Comparison of ENCODE assay signal across 14 cellular contexts in the genomic region with DNA sequence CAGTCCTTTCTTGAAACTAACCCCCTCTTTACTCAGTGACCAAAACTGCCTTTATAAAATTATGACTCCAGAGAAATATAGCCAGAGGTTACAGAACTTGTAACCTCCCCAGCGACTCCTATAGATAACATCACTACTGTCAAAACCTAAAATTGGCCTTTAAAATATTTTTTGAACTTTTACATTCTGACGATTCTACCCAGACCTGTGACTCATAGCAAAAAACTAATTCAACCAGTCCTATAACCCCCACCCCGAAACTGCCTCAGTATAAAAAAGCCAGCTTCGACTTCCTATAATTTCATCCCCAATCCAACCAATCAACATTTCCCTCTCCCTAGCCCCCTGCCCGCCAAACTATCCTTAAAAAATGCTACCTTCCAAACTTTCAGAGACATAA. TPM values are rescaled to one million over a fixed set of nuclear protein-coding genes. Genes with fewer than 3 reads are reported as not detected.
DNase-seq lines count a peak whose midpoint lies in the region; ATAC-seq and TF ChIP-seq lines count a peak whose summit lies in the region.
"Had no signal": no experiment of that assay in that cellular context is flagged by ENCODE, and none has a peak within 500 bp of the region (broad histone marks: within the 10 kb centered on the region; RNA-seq: fewer than 3 reads in every experiment).

No MANE protein-coding gene starts in this region.

- intact Hi-C loops in left colon (cut with DNase I, micrococcal nuclease), result no loop called here

- H3K36me3 Mint-ChIP-seq in HFFc6 (ENCODE audit: low read depth) (peaks cover 10% of the 10 kb centered on the region; the same call in 1 of the 2 replicates), osteocyte (ENCODE audit: unreplicated experiment) (peaks cover 5% of the 10 kb centered on the region), T-cell (no peaks in the 10 kb centered on the region)

- H3K27ac Mint-ChIP-seq in HFFc6 (peak overlapping the region; percentile 10; the same call in 1 of the 2 replicates), osteocyte (ENCODE audit: unreplicated experiment) (peak overlapping the region; percentile 17), T-cell (no peak overlapping the region)

- H3K27me3 Mint-ChIP-seq in HFFc6 (ENCODE audit: insufficient read depth) (no peaks in the 10 kb centered on the region), osteocyte (ENCODE audit: unreplicated experiment) (no peaks in the 10 kb centered on the region), T-cell (peaks cover 42 to 54% of the 10 kb centered on the region in 2 donors)

- peak overlapping the region; percentile 2 to 80 for H3K27ac ChIP-seq in thoracic aorta
- H3K27ac ChIP-seq: A549 had no signal

- H3K27me3 ChIP-seq in thoracic aorta (replicated peaks; ENCODE audit: insufficient read depth), result no peaks in the 10 kb centered on the region

- H3K4me1 Mint-ChIP-seq in HFFc6 (ENCODE audit: low read depth), result peaks cover 41% of the 10 kb centered on the region
- H3K4me1 Mint-ChIP-seq in osteocyte (ENCODE audit: unreplicated experiment), result peaks cover 36% of the 10 kb centered on the region
- no peaks in the 10 kb centered on the region for H3K4me1 Mint-ChIP-seq in T-cell

- no peaks in the 10 kb centered on the region for H3K9me3 Mint-ChIP-seq in HFFc6
- H3K9me3 Mint-ChIP-seq in osteocyte (ENCODE audit: unreplicated experiment), result no peaks in the 10 kb centered on the region
- peaks cover 0 to 4% (median 2%) of the 10 kb centered on the region in 3 donors for H3K9me3 Mint-ChIP-seq in T-cell

- H3K9me3 ChIP-seq in thoracic aorta, result no peaks in the 10 kb centered on the region
- H3K9me3 ChIP-seq: A549 had no signal

- TF ChIP-seq CTCF in HFFc6 (IDR thresholded peaks at IDR 0.05) (no peak), osteocyte (IDR thresholded peaks at IDR 0.05) (no peak), thoracic aorta (IDR thresholded peaks at IDR 0.05) (no peak)

- ATAC-seq in SK-N-SH treated with all-trans-retinoic acid at 6 μM for 48 hours (peak; percentile 34), thoracic aorta (ENCODE audit: insufficient number of reproducible peaks, low FRiP score, low read depth) (no peak), T-cell (replicated peaks in 1 of 4) (no peak), left colon (no peak), GM19452 (IDR thresholded peaks at IDR 0.05; ENCODE audit: unreplicated experiment) (no peak)

- H3K36me3 ChIP-seq in thoracic aorta, result peaks cover 6% of the 10 kb centered on the region

- peaks cover 20 to 96% of the 10 kb centered on the region in 2 donors for H3K4me1 ChIP-seq in thoracic aorta (ENCODE audit: control insufficient read depth in 1 of 2, low read depth in 2 of 2)

- DNase-seq in HFFc6 (no peak), osteocyte (ENCODE audit: extremely low spot score, unreplicated experiment) (no peak), thoracic aorta (ENCODE audit: low spot score) (no peak), T-cell (no peak), left colon (no peak)
- DNase-seq: C1 segment of cervical spinal cord, MM.1S, NCI-H1105, NCI-H1694, NCI-H524 treated with DMSO at 0.1 percent for 48 hours, SHP77 treated with DMSO at 0.1 percent for 48 hours had no signal

- POLR2A ChIA-PET in T-cell (lab: Charles Lee), result no interaction called here

- no peak overlapping the region for H3K4me3 ChIP-seq in thoracic aorta
- H3K4me3 ChIP-seq: A549 had no signal

- H3K4me3 Mint-ChIP-seq in HFFc6 (no peak overlapping the region), osteocyte (ENCODE audit: unreplicated experiment) (no peak overlapping the region), T-cell (no peak overlapping the region)

- CTCF ChIA-PET in T-cell (lab: Charles Lee), result interaction anchor here in 1 of 2 donors (0.6 kb wide), 1 partner anchor 13 kb away, joined by 8 read pairs; no protein-coding TSS in a partner anchor

TF ChIP-seq in SK-N-SH treated with all-trans-retinoic acid at 6 μM for 48 hours, 23 proteins besides CTCF, POLR2A, EP300 and RAD21:
- TF ChIP-seq BACH2 (CRISPR knock-in tag; IDR thresholded peaks at IDR 0.05; ENCODE audit: borderline replicate concordance) (no peak), ZFP3 (CRISPR knock-in tag; IDR thresholded peaks at IDR 0.05) (no peak), CSDC2 (CRISPR knock-in tag; IDR thresholded peaks at IDR 0.05) (no peak)

RNA-seq across cellular contexts. Expression of gene JPH2, which starts 13.9 kb away (rescaled TPM):
- 10 to 100 TPM in 5 of 6 experiments, 1 to 10 TPM in 1; 9.7 to 14.4 (median 13.5) TPM for total RNA-seq in HFFc6 (2021; fragmentation: NEBNext Ultra II Directional; extraction: Animal tissue kit (Norgen Biotek cat#: 25700))
- total RNA-seq in osteocyte (14.2 and 16.5 TPM in 2 replicates), thoracic aorta (100 to 1,000 TPM; 169 to 179 TPM), T-cell (under 1 TPM in 3 of 5 donors, not detected in 2; 0.06 to 0.15 (median 0.09) TPM), left colon (10 to 100 TPM in 1 of 2 donors, under 1 TPM in 1; 0.92 to 12.9 TPM)

RNA-seq across cellular contexts. Expression of gene OSER1, which starts 37.5 kb away (rescaled TPM):
- total RNA-seq in HFFc6 (2021; fragmentation: NEBNext Ultra II Directional; extraction: Animal tissue kit (Norgen Biotek cat#: 25700)), result 10 to 100 TPM; 33.1 to 38.8 (median 36.2) TPM
- total RNA-seq in osteocyte (41.2 and 44.9 TPM in 2 replicates), thoracic aorta (10 to 100 TPM; 33.6 to 34.4 TPM), T-cell (10 to 100 TPM; 28.7 to 96.7 (median 35.4) TPM), left colon (10 to 100 TPM; 21.9 to 35.2 TPM)

Comparison
In these comparisons a context has a peak if more than half of its experiments do, and no peak if none do; other contexts are left out.
1. H3K27ac Mint-ChIP-seq: peak in HFFc6 (single experiment) and osteocyte (single experiment); none in T-cell (0 of 2).